Comparison of ENCODE assay signal across 8 cellular contexts in genomic region chr10:73576178-73576889, GRCh38. TPM values are rescaled to one million over a fixed set of nuclear protein-coding genes. Genes with fewer than 3 reads are reported as not detected.
DNase-seq lines count a peak whose midpoint lies in the region; ATAC-seq and TF ChIP-seq lines count a peak whose summit lies in the region.

No MANE protein-coding gene starts in this region.

- TF ChIP-seq POLR2A in breast epithelium (IDR thresholded peaks at IDR 0.05): peak; percentile 39

- TF ChIP-seq CTCF in HEK293 (tag by site-specific recombination; IDR thresholded peaks at IDR 0.05) (no peak), breast epithelium (IDR thresholded peaks at IDR 0.05) (no peak), progenitor cell of endocrine pancreas (IDR thresholded peaks at IDR 0.05; ENCODE audit: unreplicated experiment) (no peak)

- H3K4me1 ChIP-seq in HEK293 (ENCODE audit: control insufficient read depth, insufficient read depth, low read length) (0 out of 2 replicates have a peak, but pooled peaks cover 3% of the 10 kb centered on the region), breast epithelium (peaks cover 0 to 8% of the 10 kb centered on the region in 2 donors)

- H3K4me3 ChIP-seq in HEK293 (ENCODE audit: low read depth, low read length) (no peak overlapping the region), breast epithelium (peak overlapping the region; percentile 21 to 49 (median 34))

- H3K36me3 ChIP-seq in HEK293 (ENCODE audit: control insufficient read depth in 2 of 2, insufficient read depth in 1 of 2, low read length in 2 of 2) (peaks cover 0 to under 1% of the 10 kb centered on the region in 2 experiments; a peak in 2 of 3 replicates), breast epithelium (no peaks in the 10 kb centered on the region)

- H3K9me3 ChIP-seq in HEK293 (ENCODE audit: control insufficient read depth, insufficient read depth, low read depth, low read length): no peaks in the 10 kb centered on the region
- H3K9me3 ChIP-seq in breast epithelium: no peaks in the 10 kb centered on the region

- DNase-seq in breast epithelium (ENCODE audit: low spot score in 2 of 2): peak in 1 of 2 donors; percentile 44
- no peak for DNase-seq in progenitor cell of endocrine pancreas (ENCODE audit: low spot score, unreplicated experiment)
- DNase-seq in HUDEP-2 (lab: John Stamatoyannopoulos, UW; ENCODE audit: unreplicated experiment in 76 of 76): no peak
- DNase-seq in inferior parietal cortex (ENCODE audit: extremely low spot score): no peak

- H3K4me3 Mint-ChIP-seq in progenitor cell of endocrine pancreas (ENCODE audit: low read depth): no peak overlapping the region

- no peak overlapping the region for H3K27ac Mint-ChIP-seq in progenitor cell of endocrine pancreas

- no peak overlapping the region for H3K27ac ChIP-seq in HEK293 (ENCODE audit: extremely low read depth, low read depth, low read length)
- H3K27ac ChIP-seq in breast epithelium: peak overlapping the region; percentile 84 to 91
- peak overlapping the region; percentile 58 for H3K27ac ChIP-seq in layer of hippocampus (ENCODE audit: low read depth, low read length)
- H3K27ac ChIP-seq in temporal lobe (ENCODE audit: low read depth, low read length): peak overlapping the region; percentile 70

- no peaks in the 10 kb centered on the region for H3K27me3 Mint-ChIP-seq in progenitor cell of endocrine pancreas

- POLR2A ChIA-PET in HEK293 (lab: Yijun Ruan, JAX): no interaction called here

- H3K27me3 ChIP-seq in breast epithelium (no peaks in the 10 kb centered on the region), layer of hippocampus (ENCODE audit: control insufficient read depth, insufficient read depth, low read length) (no peaks in the 10 kb centered on the region)

- CTCF ChIA-PET in HEK293 (lab: Yijun Ruan, JAX): interaction anchor here (0.6 to 1.0 kb wide), 2 partner anchors 21 to 47 kb away, joined by 3 read pairs; no protein-coding TSS in a partner anchor

- H3K9me3 Mint-ChIP-seq in progenitor cell of endocrine pancreas (ENCODE audit: low read depth): no peaks in the 10 kb centered on the region

- intact Hi-C loops in breast epithelium (cut with DNase I; ENCODE audit: low total_unique reads): no loop called here

- H3K4me1 Mint-ChIP-seq in progenitor cell of endocrine pancreas (ENCODE audit: low read depth): peaks cover 12% of the 10 kb centered on the region

- H3K36me3 Mint-ChIP-seq in progenitor cell of endocrine pancreas (ENCODE audit: insufficient read depth): peaks cover 6% of the 10 kb centered on the region

- no peak for ATAC-seq in HG03354 (IDR thresholded peaks at IDR 0.05; ENCODE audit: poor library complexity, severe bottlenecking, unreplicated experiment)

TF ChIP-seq in HEK293, 187 proteins besides CTCF, POLR2A, EP300 and RAD21 (continues in another document):
- peak; percentile 41; the same call in 1 of the 2 replicates for TF ChIP-seq ZNF2 (tag by site-specific recombination; IDR thresholded peaks at IDR 0.05)
- peak; percentile 62 for TF ChIP-seq PRDM6 (tag by site-specific recombination; IDR thresholded peaks at IDR 0.05)
- TF ChIP-seq ZNF600 (tag by site-specific recombination; IDR thresholded peaks at IDR 0.05): peak; percentile 71
- no peak for TF ChIP-seq ZNF280C (tag by site-specific recombination; IDR thresholded peaks at IDR 0.05)
- 0 out of 2 replicates have a peak, but pooled peaks have one; percentile 43 for TF ChIP-seq ZEB2 (tag by site-specific recombination; IDR thresholded peaks at IDR 0.05)
- peak; percentile 74 for TF ChIP-seq PRDM1 (tag by site-specific recombination; IDR thresholded peaks at IDR 0.05)
- no peak for TF ChIP-seq SP3 (tag by site-specific recombination; IDR thresholded peaks at IDR 0.05)
- TF ChIP-seq ZNF362 (tag by site-specific recombination; IDR thresholded peaks at IDR 0.05): peak; percentile 98
- TF ChIP-seq ZNF223 (tag by site-specific recombination; IDR thresholded peaks at IDR 0.05): no peak
- peak; percentile 59 for TF ChIP-seq ZNF335 (tag by site-specific recombination; conservative IDR thresholded peaks at IDR 0.05)
- TF ChIP-seq ZNF626 (tag by site-specific recombination; IDR thresholded peaks at IDR 0.05): no peak
- peak; percentile 72 for TF ChIP-seq ZNF629 (tag by site-specific recombination; IDR thresholded peaks at IDR 0.05)
- TF ChIP-seq ZFP69B (tag by site-specific recombination; IDR thresholded peaks at IDR 0.05): 0 out of 2 replicates have a peak, but pooled peaks have one; percentile 39
- no peak for TF ChIP-seq ZNF580 (tag by site-specific recombination; IDR thresholded peaks at IDR 0.05)
- peak; percentile 51; the same call in 1 of the 2 replicates for TF ChIP-seq ZXDB (tag by site-specific recombination; IDR thresholded peaks at IDR 0.05)
- peak; percentile 39 for TF ChIP-seq PRDM10 (tag by site-specific recombination; IDR thresholded peaks at IDR 0.05)

RNA-seq across cellular contexts. Expression of gene USP54, which starts 14.8 kb away (rescaled TPM):
- total RNA-seq in breast epithelium: 100 to 1,000 TPM in 1 of 3 donors, 10 to 100 TPM in 2; 18.2 to 106 (median 57.0) TPM
- 29.3 TPM for total RNA-seq in temporal lobe
- 79.0 and 83.8 TPM in 2 replicates for total RNA-seq in progenitor cell of endocrine pancreas
